Comparison of ENCODE assay signal across 1 cellular context in the genomic region with DNA sequence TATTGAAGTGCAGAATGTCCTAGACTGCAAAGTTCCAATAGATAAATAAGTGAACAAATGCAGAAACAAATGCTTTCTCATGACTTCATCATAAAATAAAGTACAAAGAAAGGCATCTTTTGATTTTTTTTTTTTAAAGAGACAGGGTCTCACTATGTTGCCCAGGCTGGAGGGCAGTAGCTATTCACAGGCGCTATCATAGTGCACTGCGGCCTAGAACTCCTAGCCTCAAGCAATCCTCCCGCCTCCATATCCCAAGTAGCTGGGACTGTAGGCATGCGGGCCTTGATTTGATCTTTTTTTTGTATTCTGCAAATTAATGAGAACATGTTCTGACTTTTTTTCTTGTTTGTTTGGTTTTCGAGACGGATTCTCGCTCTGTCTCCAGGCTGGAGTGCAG.
TF ChIP-seq lines count a peak whose summit lies in the region.

No MANE protein-coding gene starts in this region.

TF ChIP-seq in GM23338, 12 proteins besides CTCF, POLR2A, EP300 and RAD21:
- TF ChIP-seq POLR2AphosphoS5 (IDR thresholded peaks at IDR 0.05; ENCODE audit: low read depth) = no peak
- no peak for TF ChIP-seq EZH2 (IDR thresholded peaks at IDR 0.05; ENCODE audit: low read depth, unreplicated experiment)
- no peak for TF ChIP-seq CREB1 (CRISPR knock-in tag; IDR thresholded peaks at IDR 0.05; ENCODE audit: low read depth)
- no peak for TF ChIP-seq ZNF114 (CRISPR knock-in tag; IDR thresholded peaks at IDR 0.05)
